In the genomic region with DNA sequence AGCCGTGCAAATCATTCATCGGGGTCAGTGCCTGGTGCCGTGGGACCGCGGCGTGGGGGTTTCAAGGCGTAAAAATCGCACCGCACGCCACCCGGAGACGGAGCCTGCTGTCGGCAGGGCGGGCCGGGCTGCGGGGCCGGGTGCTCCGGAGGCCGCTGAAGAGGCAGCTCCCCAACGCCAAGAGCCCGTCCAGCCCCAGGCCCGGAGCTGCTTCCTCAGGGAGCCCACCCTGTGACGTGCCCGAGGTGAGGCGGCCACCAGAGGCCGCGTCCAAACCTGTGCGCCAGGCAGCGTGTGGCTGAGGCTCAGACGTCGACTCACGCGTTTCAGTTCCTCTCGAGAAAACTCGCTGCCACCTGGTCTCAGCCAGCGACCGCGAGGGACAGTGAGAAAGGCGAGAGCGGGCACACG, we compare ENCODE assay signal across 34 cellular contexts.
DNase-seq lines count a peak whose midpoint lies in the region; ATAC-seq, FAIRE-seq and TF ChIP-seq lines count a peak whose summit lies in the region.
"Had no signal": no experiment of that assay in that cellular context is flagged by ENCODE, and none has a peak within 500 bp of the region (broad histone marks: within the 10 kb centered on the region; RNA-seq: fewer than 3 reads in every experiment).

No MANE protein-coding gene starts in this region.

- DNase-seq in activated naive CD4-positive, alpha-beta T cell treated with anti-CD3 and anti-CD28 coated beads, Interleukin-2, amount 10 ng/mL, durations not matched to agents 7 days and 5 days, result peak; percentile 8
- DNase-seq in activated naive CD4-positive, alpha-beta T cell treated with anti-CD3 and anti-CD28 coated beads for 36 hours, result no peak
- DNase-seq in H7 (peak; percentile 57), kidney (peak; percentile 63), sciatic nerve (ENCODE audit: low spot score) (peak; percentile 56), GDM1 (lab: John Stamatoyannopoulos, UW) (no peak), AG08395 (ENCODE audit: low spot score) (no peak)
- DNase-seq: activated B cell treated with CpG ODN at 0.5 μM for 24 hours; activated CD4-positive, alpha-beta T cell treated with anti-CD3 and anti-CD28 coated beads, Interleukin-2, amount 10 ng/mL, durations not matched to agents 7 days and 5 days; activated CD8-positive, alpha-beta memory T cell treated with anti-CD3 and anti-CD28 coated beads, Interleukin-2, amount 10 ng/mL, durations not matched to agents 7 days and 5 days; anterior cingulate cortex; CD8-positive, alpha-beta T cell; DMS 273 treated with DMSO at 0.1 percent for 48 hours; effector memory CD4-positive, alpha-beta T cell; KG1; MG63; midbrain; NCI-H1930; NCI-H510A treated with DMSO at 0.1 percent for 48 hours; occipital lobe; OCI-M1; stimulated activated CD4-positive, alpha-beta T cell treated with anti-CD3 and anti-CD28 coated beads, Interleukin-2, amount 100 ng/mL, for 24 hours; stimulated activated CD8-positive, alpha-beta memory T cell treated with anti-CD3 and anti-CD28 coated beads, Interleukin-4, amount 100 ng/mL, for 48 hours; stimulated activated naive CD8-positive, alpha-beta T cell treated with anti-CD3 and anti-CD28 coated beads, Interleukin-15, amount 100 ng/mL, for 72 hours had no signal

- no peak for TF ChIP-seq CTCF in kidney (IDR thresholded peaks at IDR 0.05; ENCODE audit: borderline replicate concordance, extremely low read depth, insufficient read depth)

- peaks cover 3 to 6% of the 10 kb centered on the region in 2 donors for H3K9me3 ChIP-seq in kidney (ENCODE audit: control insufficient read depth in 1 of 2, low read length in 2 of 2)

- H3K27ac ChIP-seq in kidney (ENCODE audit: low read depth in 2 of 2, low read length in 2 of 2), result no peak overlapping the region
- H3K27ac ChIP-seq: epithelial cell of prostate, RWPE1, SK-N-MC had no signal

- H3K9me3 Mint-ChIP-seq in activated naive CD4-positive, alpha-beta T cell treated with anti-CD3 and anti-CD28 coated beads, Interleukin-2, amount 10 ng/mL, durations not matched to agents 7 days and 5 days, result peaks cover 26% of the 10 kb centered on the region
- H3K9me3 Mint-ChIP-seq in activated naive CD4-positive, alpha-beta T cell treated with anti-CD3 and anti-CD28 coated beads for 36 hours, result peaks cover 16% of the 10 kb centered on the region

- no peak overlapping the region for H3K4me3 Mint-ChIP-seq in activated naive CD4-positive, alpha-beta T cell treated with anti-CD3 and anti-CD28 coated beads, Interleukin-2, amount 10 ng/mL, durations not matched to agents 7 days and 5 days
- H3K4me3 Mint-ChIP-seq in activated naive CD4-positive, alpha-beta T cell treated with anti-CD3 and anti-CD28 coated beads for 36 hours, result no peak overlapping the region
- H3K4me3 Mint-ChIP-seq: activated B cell treated with CpG ODN at 0.5 μM for 24 hours; activated CD4-positive, alpha-beta T cell treated with anti-CD3 and anti-CD28 coated beads, Interleukin-2, amount 10 ng/mL, durations not matched to agents 7 days and 5 days; activated CD8-positive, alpha-beta memory T cell treated with anti-CD3 and anti-CD28 coated beads, Interleukin-2, amount 10 ng/mL, durations not matched to agents 7 days and 5 days; CD8-positive, alpha-beta T cell; naive thymus-derived CD4-positive, alpha-beta T cell; stimulated activated naive CD8-positive, alpha-beta T cell treated with anti-CD3 and anti-CD28 coated beads, Interleukin-15, amount 100 ng/mL, for 72 hours had no signal

- H3K36me3 Mint-ChIP-seq in activated naive CD4-positive, alpha-beta T cell treated with anti-CD3 and anti-CD28 coated beads, Interleukin-2, amount 10 ng/mL, durations not matched to agents 7 days and 5 days, result peaks cover 50% of the 10 kb centered on the region
- H3K36me3 Mint-ChIP-seq in activated naive CD4-positive, alpha-beta T cell treated with anti-CD3 and anti-CD28 coated beads for 36 hours (ENCODE audit: low read depth), result peaks cover 50% of the 10 kb centered on the region

- FAIRE-seq in kidney (lab: Jason Lieb, UNC), result no peak
- FAIRE-seq: A204.1, bronchial epithelial cell, colon had no signal

- CTCF ChIA-PET in activated naive CD4-positive, alpha-beta T cell treated with anti-CD3 and anti-CD28 coated beads, Interleukin-2, amount 10 ng/mL, durations not matched to agents 7 days and 5 days (lab: Charles Lee), result no interaction called here
- CTCF ChIA-PET in activated naive CD4-positive, alpha-beta T cell treated with anti-CD3 and anti-CD28 coated beads for 36 hours (lab: Charles Lee), result no interaction called here

- H3K9ac ChIP-seq in kidney (ENCODE audit: low read length in 2 of 2), result no peak overlapping the region

- H3K4me1 Mint-ChIP-seq in activated naive CD4-positive, alpha-beta T cell treated with anti-CD3 and anti-CD28 coated beads, Interleukin-2, amount 10 ng/mL, durations not matched to agents 7 days and 5 days, result peaks cover 21% of the 10 kb centered on the region
- H3K4me1 Mint-ChIP-seq in activated naive CD4-positive, alpha-beta T cell treated with anti-CD3 and anti-CD28 coated beads for 36 hours (ENCODE audit: low read depth), result peaks cover 25% of the 10 kb centered on the region

- no peaks in the 10 kb centered on the region for H3K36me3 ChIP-seq in H7 (replicated peaks; ENCODE audit: control insufficient read depth, insufficient read depth, low read length)
- no peaks in the 10 kb centered on the region for H3K36me3 ChIP-seq in kidney (ENCODE audit: control insufficient read depth in 1 of 2, insufficient read depth in 2 of 2, low read length in 2 of 2)
- H3K36me3 ChIP-seq: MG63 had no signal

- H3K4me1 ChIP-seq in kidney (ENCODE audit: control insufficient read depth in 1 of 2, insufficient read depth in 1 of 2, low read depth in 1 of 2, low read length in 2 of 2), result no peaks in the 10 kb centered on the region

- ATAC-seq in sciatic nerve (no peak), HG03175 (IDR thresholded peaks at IDR 0.05; ENCODE audit: unreplicated experiment) (no peak)
- ATAC-seq: activated CD8-positive, alpha-beta memory T cell treated with anti-CD3 and anti-CD28 coated beads, Interleukin-2, amount 10 ng/mL, durations not matched to agents 7 days and 5 days; activated naive CD4-positive, alpha-beta T cell treated with anti-CD3 and anti-CD28 coated beads, Interleukin-2, amount 50 U/mL, for 72 hours; CD8-positive, alpha-beta T cell; naive thymus-derived CD4-positive, alpha-beta T cell; stimulated activated naive CD8-positive, alpha-beta T cell treated with anti-CD3 and anti-CD28 coated beads, Interleukin-15, amount 100 ng/mL, for 72 hours had no signal

- H3K27me3 Mint-ChIP-seq in activated naive CD4-positive, alpha-beta T cell treated with anti-CD3 and anti-CD28 coated beads, Interleukin-2, amount 10 ng/mL, durations not matched to agents 7 days and 5 days, result no peaks in the 10 kb centered on the region
- no peaks in the 10 kb centered on the region for H3K27me3 Mint-ChIP-seq in activated naive CD4-positive, alpha-beta T cell treated with anti-CD3 and anti-CD28 coated beads for 36 hours (ENCODE audit: low read depth)
- H3K27me3 Mint-ChIP-seq: activated B cell treated with CpG ODN at 0.5 μM for 24 hours; activated CD4-positive, alpha-beta T cell treated with anti-CD3 and anti-CD28 coated beads, Interleukin-2, amount 10 ng/mL, durations not matched to agents 7 days and 5 days; activated CD8-positive, alpha-beta memory T cell treated with anti-CD3 and anti-CD28 coated beads, Interleukin-2, amount 10 ng/mL, durations not matched to agents 7 days and 5 days; naive thymus-derived CD4-positive, alpha-beta T cell; stimulated activated naive CD8-positive, alpha-beta T cell treated with anti-CD3 and anti-CD28 coated beads, Interleukin-15, amount 100 ng/mL, for 72 hours had no signal

- intact Hi-C loops in activated naive CD4-positive, alpha-beta T cell treated with anti-CD3 and anti-CD28 coated beads for 36 hours (cut with micrococcal nuclease), result no loop called here
- intact Hi-C loops in kidney (cut with DNase I) (no loop called here), sciatic nerve (cut with DNase I) (no loop called here)

- no peaks in the 10 kb centered on the region for H3K27me3 ChIP-seq in H7 (ENCODE audit: control insufficient read depth, insufficient read depth, low read length)
- H3K27me3 ChIP-seq: MG63 had no signal

- H3K4me3 ChIP-seq in H7 (ENCODE audit: insufficient read depth, low read depth, low read length) (no peak overlapping the region), kidney (ENCODE audit: low read length in 2 of 2) (no peak overlapping the region)
- H3K4me3 ChIP-seq: MG63, SK-N-MC, smooth muscle cell had no signal

- no peak overlapping the region for H3K27ac Mint-ChIP-seq in activated naive CD4-positive, alpha-beta T cell treated with anti-CD3 and anti-CD28 coated beads, Interleukin-2, amount 10 ng/mL, durations not matched to agents 7 days and 5 days
- no peak overlapping the region for H3K27ac Mint-ChIP-seq in activated naive CD4-positive, alpha-beta T cell treated with anti-CD3 and anti-CD28 coated beads for 36 hours
- H3K27ac Mint-ChIP-seq: activated B cell treated with CpG ODN at 0.5 μM for 24 hours; activated CD4-positive, alpha-beta T cell treated with anti-CD3 and anti-CD28 coated beads, Interleukin-2, amount 10 ng/mL, durations not matched to agents 7 days and 5 days; activated CD8-positive, alpha-beta memory T cell treated with anti-CD3 and anti-CD28 coated beads, Interleukin-2, amount 10 ng/mL, durations not matched to agents 7 days and 5 days; activated naive CD4-positive, alpha-beta T cell treated with anti-CD3 and anti-CD28 coated beads, Interleukin-2, amount 50 U/mL, for 72 hours; CD8-positive, alpha-beta T cell; naive thymus-derived CD4-positive, alpha-beta T cell; stimulated activated naive CD8-positive, alpha-beta T cell treated with anti-CD3 and anti-CD28 coated beads, Interleukin-15, amount 100 ng/mL, for 72 hours had no signal

Comparison
In these comparisons a context has a peak if more than half of its experiments do, and no peak if none do; other contexts are left out.
1. DNase-seq: peak in activated naive CD4-positive, alpha-beta T cell treated with anti-CD3 and anti-CD28 coated beads, Interleukin-2, amount 10 ng/mL, durations not matched to agents 7 days and 5 days (single experiment), H7 (single experiment), kidney (single experiment) and sciatic nerve (single experiment); none in activated naive CD4-positive, alpha-beta T cell treated with anti-CD3 and anti-CD28 coated beads for 36 hours (single experiment), GDM1 (single experiment) and AG08395 (single experiment).